7 cellular contexts compared by ENCODE assay signal in genomic region chr16:66275795-66276428, GRCh38.
DNase-seq lines count a peak whose midpoint lies in the region; ATAC-seq, FAIRE-seq and TF ChIP-seq lines count a peak whose summit lies in the region.

No MANE protein-coding gene starts in this region.

- no peak overlapping the region for H3K4me3 ChIP-seq in DND-41 (ENCODE audit: low read depth in 1 of 2, low read length in 2 of 2)
- no peak overlapping the region for H3K4me3 ChIP-seq in endothelial cell of umbilical vein (replicated peaks in 1 of 3; ENCODE audit: insufficient read depth in 1 of 3, low read depth in 1 of 3, low read length in 3 of 3)

- H3K4me1 ChIP-seq in DND-41 (ENCODE audit: insufficient read depth, low read length) (no peaks in the 10 kb centered on the region), endothelial cell of umbilical vein (ENCODE audit: control insufficient read depth, extremely low read depth, insufficient read depth, low read length) (peaks cover 4% of the 10 kb centered on the region)

- TF ChIP-seq CTCF in DND-41 (IDR thresholded peaks at IDR 0.05; ENCODE audit: borderline replicate concordance, extremely low read depth, low read length, poor library complexity, severe bottlenecking) (peak; percentile 80), endothelial cell of umbilical vein (IDR thresholded peaks at IDR 0.05; ENCODE audit: extremely low read depth in 1 of 2, insufficient read depth in 1 of 2, low read depth in 1 of 2, low read length in 2 of 2) (peak; percentile 70 to 86), nephron (IDR thresholded peaks at IDR 0.05; ENCODE audit: unreplicated experiment in 3 of 3) (peak; percentile 25 to 56 (median 29))

- peaks cover 20% of the 10 kb centered on the region for H3K36me3 Mint-ChIP-seq in nephron (ENCODE audit: low read depth)

- intact Hi-C loops in endothelial cell of umbilical vein (cut with micrococcal nuclease) = loop anchor here (1.0 to 2.0 kb wide), 3 partner anchors 39 to 207 kb away; no protein-coding TSS in a partner anchor

- H3K79me2 ChIP-seq in DND-41 (ENCODE audit: insufficient read depth, low read length) (no peaks in the 10 kb centered on the region), endothelial cell of umbilical vein (ENCODE audit: control insufficient read depth, insufficient read depth, low read length) (no peaks in the 10 kb centered on the region)

- BruUV-seq in endothelial cell of umbilical vein (replicated peaks; lab: Mats Ljungman, UMichigan) = no TSS peak

- peaks cover 38% of the 10 kb centered on the region for H3K9me3 Mint-ChIP-seq in nephron

- peaks cover 3% of the 10 kb centered on the region for H3K27me3 ChIP-seq in DND-41 (ENCODE audit: insufficient read depth, low read length, poor library complexity)
- peaks cover 2 to 5% of the 10 kb centered on the region in 2 experiments for H3K27me3 ChIP-seq in endothelial cell of umbilical vein (ENCODE audit: control insufficient read depth in 2 of 2, insufficient read depth in 2 of 2, low read length in 2 of 2)

- dilution Hi-C loops in endothelial cell of umbilical vein (cut with MboI; ENCODE audit: extremely low pct_ligation_motif_present, low sequenced_read_pairs) = no loop called here

- no peaks in the 10 kb centered on the region for H4K20me1 ChIP-seq in DND-41 (ENCODE audit: insufficient read depth, low read length)
- no peaks in the 10 kb centered on the region for H4K20me1 ChIP-seq in endothelial cell of umbilical vein (replicated peaks; ENCODE audit: control insufficient read depth, extremely low read depth, insufficient read depth, low read length)

- no peak for TF ChIP-seq POLR2A in endothelial cell of umbilical vein (IDR thresholded peaks at IDR 0.05; ENCODE audit: low read depth, low read length)

- POLR2A ChIA-PET in endothelial cell of umbilical vein (lab: Charles Lee) = no interaction called here

- no peak overlapping the region for H3K4me2 ChIP-seq in DND-41 (ENCODE audit: insufficient read depth, low read length)
- H3K4me2 ChIP-seq in endothelial cell of umbilical vein (ENCODE audit: insufficient read depth, low read length) = no peak overlapping the region

- H3K9ac ChIP-seq in DND-41 (ENCODE audit: low read depth, low read length) (no peak overlapping the region), endothelial cell of umbilical vein (replicated peaks; ENCODE audit: extremely low read depth, insufficient read depth, low read length) (no peak overlapping the region)

- H3K27ac ChIP-seq in DND-41 (ENCODE audit: low read length) (no peak overlapping the region), endothelial cell of umbilical vein (ENCODE audit: insufficient read depth, low read depth, low read length) (no peak overlapping the region)

- H3K36me3 ChIP-seq in DND-41 (ENCODE audit: insufficient read depth, low read length) (no peaks in the 10 kb centered on the region), endothelial cell of umbilical vein (ENCODE audit: control insufficient read depth in 2 of 2, extremely low read depth in 1 of 2, insufficient read depth in 2 of 2, low read length in 2 of 2) (no peaks in the 10 kb centered on the region)

- H3K4me3 Mint-ChIP-seq in nephron = no peak overlapping the region

- H2AFZ ChIP-seq in DND-41 (ENCODE audit: low read depth, low read length) (no peak overlapping the region), endothelial cell of umbilical vein (ENCODE audit: low read depth, low read length) (no peak overlapping the region)

- ATAC-seq in DND-41 (ENCODE audit: insufficient read depth, low read depth) = peak; percentile 62; the same call in 1 of the 3 replicates
- ATAC-seq in GM18502 (IDR thresholded peaks at IDR 0.05; ENCODE audit: poor library complexity, unreplicated experiment) = no peak
- ATAC-seq in HG03025 (IDR thresholded peaks at IDR 0.05; ENCODE audit: low FRiP score, unreplicated experiment) = no peak

- DNase-seq in DND-41 = peak; percentile 49
- peak; percentile 67 for DNase-seq in HT1080 (ENCODE audit: low read depth)
- peak; percentile 28 for DNase-seq in RCC 7860 (ENCODE audit: low spot score)
- peak; percentile 73 for DNase-seq in endothelial cell of umbilical vein (ENCODE audit: low read depth, low spot score)

- H3K9me1 ChIP-seq in endothelial cell of umbilical vein (replicated peaks; ENCODE audit: control insufficient read depth, extremely low read depth, insufficient read depth, low read length) = no peaks in the 10 kb centered on the region

- no peak overlapping the region for H3K27ac Mint-ChIP-seq in nephron

- peaks cover 23% of the 10 kb centered on the region for H3K4me1 Mint-ChIP-seq in nephron

- no peak for FAIRE-seq in RCC 7860 (lab: Jason Lieb, UNC)
- peak; percentile 75 for FAIRE-seq in endothelial cell of umbilical vein (lab: Jason Lieb, UNC)

- H3K9me3 ChIP-seq in DND-41 (ENCODE audit: insufficient read depth, low read length, severe bottlenecking) = no peaks in the 10 kb centered on the region
- H3K9me3 ChIP-seq in endothelial cell of umbilical vein (replicated peaks; ENCODE audit: control insufficient read depth, insufficient read depth, low read length) = no peaks in the 10 kb centered on the region

- H3K27me3 Mint-ChIP-seq in nephron (ENCODE audit: low read depth) = peaks cover 2% of the 10 kb centered on the region

- CTCF ChIA-PET in endothelial cell of umbilical vein (lab: Charles Lee) = interaction anchor here (0.5 to 4.6 kb wide), 21 partner anchors 8 to 1862 kb away, joined by 3 to 51 read pairs (median 4); no protein-coding TSS in a partner anchor

TF ChIP-seq in endothelial cell of umbilical vein, 7 proteins besides CTCF, POLR2A, EP300 and RAD21:
- TF ChIP-seq FOS (IDR thresholded peaks at IDR 0.05; ENCODE audit: borderline replicate concordance, insufficient read depth, low read length) (no peak), POLR2AphosphoS5 (IDR thresholded peaks at IDR 0.05; ENCODE audit: insufficient read depth, low read depth, low read length) (no peak), EZH2 (IDR thresholded peaks at IDR 0.05; ENCODE audit: borderline replicate concordance, low read depth, low read length, severe bottlenecking) (no peak), GATA2 (IDR thresholded peaks at IDR 0.05; ENCODE audit: insufficient read depth, insufficient read length, low read depth, low read length) (no peak), JUN (IDR thresholded peaks at IDR 0.05; ENCODE audit: borderline replicate concordance, insufficient read depth, insufficient read length, low read depth) (no peak), MYC (IDR thresholded peaks at IDR 0.05; ENCODE audit: low read depth, low read length) (no peak)
- TF ChIP-seq, protein P1, sequence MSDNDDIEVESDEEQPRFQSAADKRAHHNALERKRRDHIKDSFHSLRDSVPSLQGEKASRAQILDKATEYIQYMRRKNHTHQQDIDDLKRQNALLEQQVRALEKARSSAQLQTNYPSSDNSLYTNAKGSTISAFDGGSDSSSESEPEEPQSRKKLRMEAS (IDR thresholded peaks at IDR 0.05; ENCODE audit: insufficient read depth, insufficient read length) = no peak

Comparison
In these comparisons a context has a peak if more than half of its experiments do, and no peak if none do; other contexts are left out.
1. CTCF ChIP-seq: peak in every context shown above with its lines; median percentile 80 in DND-41; 78 in endothelial cell of umbilical vein; 29 in nephron.